In the genomic region with DNA sequence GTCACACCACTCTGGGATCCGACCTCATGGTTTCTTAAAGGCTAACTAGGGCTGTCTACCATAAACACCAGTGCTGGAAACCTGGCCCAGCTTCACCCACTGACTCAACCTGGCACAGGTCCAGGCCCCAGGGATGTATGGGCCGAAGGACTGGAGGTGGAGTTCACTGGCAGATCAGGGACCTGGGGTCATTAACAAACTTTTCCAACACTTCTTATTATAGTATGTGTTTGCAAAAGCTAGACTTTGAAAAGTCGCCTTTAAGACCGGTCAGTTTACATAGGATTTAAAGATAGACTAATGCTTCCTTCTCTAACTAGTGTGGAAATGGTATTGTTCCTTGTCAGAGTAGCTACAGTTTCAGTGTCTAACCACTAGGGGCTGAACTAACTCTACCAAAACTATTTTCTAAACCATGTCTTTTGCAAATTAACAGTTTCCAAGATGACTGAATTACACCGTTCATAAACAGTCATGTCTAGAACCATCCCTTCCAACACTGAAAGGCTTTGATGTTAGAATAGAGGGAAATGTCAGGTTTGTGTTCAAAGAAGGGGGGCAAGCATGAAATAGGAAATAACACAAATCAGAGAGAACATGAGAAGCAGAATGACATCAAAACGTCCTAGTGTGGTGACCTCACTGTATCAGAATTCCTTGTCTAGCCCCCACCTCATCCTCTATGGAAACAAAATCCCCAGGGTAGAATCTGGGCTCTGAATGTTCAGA, we compare ENCODE assay signal across 8 cellular contexts. TPM values are rescaled to one million over a fixed set of nuclear protein-coding genes. Genes with fewer than 3 reads are reported as not detected.
DNase-seq lines count a peak whose midpoint lies in the region; ATAC-seq, FAIRE-seq and TF ChIP-seq lines count a peak whose summit lies in the region.

No MANE protein-coding gene starts in this region.

- H3K36me3 ChIP-seq in OCI-LY7 (ENCODE audit: insufficient read depth, low read length), result peaks cover 17% of the 10 kb centered on the region; the same call in 1 of the 2 replicates
- H3K36me3 ChIP-seq in breast epithelium, result no peaks in the 10 kb centered on the region
- no peaks in the 10 kb centered on the region for H3K36me3 ChIP-seq in smooth muscle cell (ENCODE audit: low read depth)

- H3K4me2 ChIP-seq in OCI-LY7 (ENCODE audit: low read length) (no peak overlapping the region), smooth muscle cell (no peak overlapping the region)

- H2AFZ ChIP-seq in OCI-LY7 (ENCODE audit: low read length) (no peak overlapping the region; the same call in 1 of the 2 replicates), smooth muscle cell (ENCODE audit: low read depth) (no peak overlapping the region)

- H3K79me2 ChIP-seq in OCI-LY7 (ENCODE audit: insufficient read depth, low read depth, low read length), result no peaks in the 10 kb centered on the region
- no peaks in the 10 kb centered on the region for H3K79me2 ChIP-seq in smooth muscle cell (ENCODE audit: low read depth)

- POLR2A ChIA-PET in OCI-LY7 (lab: Charles Lee), result interaction anchor here (0.6 to 0.7 kb wide), 2 partner anchors 14 to 33 kb away, joined by 3 read pairs; no protein-coding TSS in a partner anchor

- no peaks in the 10 kb centered on the region for H3K9me3 ChIP-seq in OCI-LY7 (ENCODE audit: low read length)
- H3K9me3 ChIP-seq in breast epithelium, result no peaks in the 10 kb centered on the region
- H3K9me3 ChIP-seq in smooth muscle cell (replicated peaks; ENCODE audit: low read depth), result no peaks in the 10 kb centered on the region

- H3K27me3 ChIP-seq in breast epithelium, result no peaks in the 10 kb centered on the region
- no peaks in the 10 kb centered on the region for H3K27me3 ChIP-seq in smooth muscle cell (ENCODE audit: low read depth)

- H3K27ac ChIP-seq in OCI-LY7 (ENCODE audit: low read depth, low read length, poor library complexity, severe bottlenecking), result no peak overlapping the region
- H3K27ac ChIP-seq in breast epithelium, result peak overlapping the region; percentile 87 to 93
- peak overlapping the region; percentile 46 for H3K27ac ChIP-seq in smooth muscle cell (ENCODE audit: low read depth)

- no peak for TF ChIP-seq POLR2A in breast epithelium (IDR thresholded peaks at IDR 0.05)

- no peak overlapping the region for H3K4me3 ChIP-seq in AG09309 (ENCODE audit: control insufficient read depth, low read depth, low read length)
- no peak overlapping the region for H3K4me3 ChIP-seq in GM12864 (ENCODE audit: low read depth, low read length)
- no peak overlapping the region for H3K4me3 ChIP-seq in OCI-LY7 (ENCODE audit: low read depth, low read length, poor library complexity, severe bottlenecking)
- H3K4me3 ChIP-seq in breast epithelium, result no peak overlapping the region
- no peak overlapping the region for H3K4me3 ChIP-seq in smooth muscle cell

- TF ChIP-seq CTCF in AG09309 (IDR thresholded peaks at IDR 0.05; ENCODE audit: control insufficient read depth, insufficient read depth, low read depth, low read length, missing control alignments) (peak; percentile 69), GM12864 (IDR thresholded peaks at IDR 0.05; ENCODE audit: low read depth, low read length, missing control alignments) (peak; percentile 86), OCI-LY7 (conservative IDR thresholded peaks at IDR 0.05; ENCODE audit: low read length) (peak; percentile 99), breast epithelium (IDR thresholded peaks at IDR 0.05) (peak; percentile 88 to 98 (median 95)), smooth muscle cell (IDR thresholded peaks at IDR 0.05; ENCODE audit: borderline replicate concordance, insufficient read depth, poor library complexity, severe bottlenecking) (peak; percentile 79)

- peaks cover 6% of the 10 kb centered on the region for H3F3A ChIP-seq in smooth muscle cell (ENCODE audit: low read depth)

- WGBS in smooth muscle cell (ENCODE audit: low lambda C conversion rate), result 23% methylated on average over 6 of the region's 6 CpGs

- peak; percentile 99 for FAIRE-seq in islet of Langerhans (lab: Jason Lieb, UNC)

- H3K4me1 ChIP-seq in OCI-LY7 (ENCODE audit: insufficient read depth, low read length, poor library complexity, severe bottlenecking) (no peaks in the 10 kb centered on the region), breast epithelium (peaks cover 0 to 8% of the 10 kb centered on the region in 2 donors), smooth muscle cell (ENCODE audit: low read depth) (no peaks in the 10 kb centered on the region)

- no peaks in the 10 kb centered on the region for H4K20me1 ChIP-seq in OCI-LY7 (ENCODE audit: insufficient read depth, low read length)
- H4K20me1 ChIP-seq in smooth muscle cell (ENCODE audit: low read depth), result no peaks in the 10 kb centered on the region

- peak; percentile 62 for ATAC-seq in HG03469 (IDR thresholded peaks at IDR 0.05; ENCODE audit: unreplicated experiment)
- no peak for ATAC-seq in GM18867 (IDR thresholded peaks at IDR 0.05; ENCODE audit: unreplicated experiment)

- CTCF ChIA-PET in OCI-LY7 (lab: Charles Lee; ENCODE audit: unreplicated experiment), result interaction anchor here (0.6 to 1.1 kb wide), 3 partner anchors 12 to 251 kb away, joined by 3 read pairs; no protein-coding TSS in a partner anchor

- intact Hi-C loops in OCI-LY7 (cut with micrococcal nuclease; ENCODE audit: unreplicated experiment), result loop anchor here (1.0 to 2.0 kb wide), 3 partner anchors 192 to 321 kb away; no protein-coding TSS in a partner anchor
- intact Hi-C loops in breast epithelium (cut with DNase I; ENCODE audit: low total_unique reads), result no loop called here

- DNase-seq in AG09309 (ENCODE audit: low read depth), result peak; percentile 39
- no peak for DNase-seq in GM12864 (ENCODE audit: low read depth)
- peak; percentile 53 for DNase-seq in OCI-LY7 (ENCODE audit: low spot score)
- DNase-seq in breast epithelium (ENCODE audit: low spot score in 2 of 2), result peak; percentile 70
- DNase-seq in smooth muscle cell (lab: John Stamatoyannopoulos, UW; ENCODE audit: unreplicated experiment), result peak; percentile 4

- no peak overlapping the region for H3K9ac ChIP-seq in smooth muscle cell (ENCODE audit: low read depth)

- BruUV-seq in OCI-LY7 (replicated peaks; lab: Mats Ljungman, UMichigan), result no TSS peak

- no peaks in the 10 kb centered on the region for H3K9me2 ChIP-seq in OCI-LY7 (ENCODE audit: insufficient read depth, low read length)

RNA-seq across cellular contexts. Expression of a gene that starts 29.7 kb away (rescaled TPM):
- 19.5 and 20.9 TPM in 2 replicates for total RNA-seq in OCI-LY7 (2014; rRNA removed; shearing (Covaris generic))
- total RNA-seq in OCI-LY7 (2022), result 24.3 and 24.5 TPM in 2 replicates
- total RNA-seq in breast epithelium, result 10 to 100 TPM; 23.8 to 31.2 (median 25.2) TPM
- total RNA-seq in smooth muscle cell, result 34.9 and 37.9 TPM in 2 replicates
- 38.6 and 47.8 TPM in 2 replicates for polyA plus RNA-seq in smooth muscle cell

RNA-seq across cellular contexts. Expression of a gene that starts 32.9 kb away (rescaled TPM):
- 0.85 and 1.3 TPM in 2 replicates for total RNA-seq in OCI-LY7 (2014; rRNA removed; shearing (Covaris generic))
- total RNA-seq in OCI-LY7 (2022) (5.8 and 5.9 TPM in 2 replicates), breast epithelium (10 to 100 TPM; 14.3 to 30.5 (median 14.7) TPM), smooth muscle cell (37.6 and 37.9 TPM in 2 replicates)
- polyA plus RNA-seq in smooth muscle cell, result 30.1 and 33.4 TPM in 2 replicates
